ENCODE assay signal across 8 cellular contexts in the genomic region with DNA sequence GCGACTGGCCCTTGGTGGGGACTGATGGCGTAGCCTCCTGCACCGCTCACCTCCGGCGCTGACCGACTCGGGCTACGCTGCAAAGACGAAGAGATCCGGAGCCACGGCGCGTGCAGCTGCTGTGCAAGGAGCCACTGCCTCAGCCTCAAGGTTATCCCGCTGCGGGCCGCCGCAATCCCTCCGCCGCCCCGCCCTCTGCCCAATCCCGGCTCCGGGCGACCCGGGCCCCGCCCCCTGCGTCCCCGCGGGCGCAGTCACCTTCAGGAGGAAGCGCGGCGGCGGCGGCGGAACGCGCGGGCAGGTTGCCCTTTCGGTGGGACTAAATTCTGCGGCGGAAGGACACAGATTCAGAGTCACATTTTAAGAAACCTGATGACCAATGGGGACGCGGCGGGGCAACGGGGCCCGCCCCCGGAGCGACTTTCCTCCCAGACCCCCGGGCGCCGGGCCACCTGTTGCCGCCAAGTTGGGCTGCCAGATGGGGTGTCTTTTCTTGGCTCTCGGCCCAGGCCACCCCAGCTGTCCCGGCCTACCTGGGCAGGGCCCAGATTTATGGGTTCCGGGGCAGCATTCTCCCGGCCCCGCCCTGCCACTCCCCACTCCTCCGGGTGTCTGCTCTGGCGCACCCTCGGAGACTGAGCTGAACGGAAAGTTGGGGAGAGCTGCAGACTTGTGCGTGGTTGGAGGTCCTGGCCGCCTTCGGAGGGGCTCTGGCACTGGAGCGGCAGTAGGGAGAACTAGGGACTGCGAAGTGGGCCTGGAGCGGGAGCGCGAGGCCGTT. TPM values are rescaled to one million over a fixed set of nuclear protein-coding genes. Genes with fewer than 3 reads are reported as not detected.
DNase-seq lines count a peak whose midpoint lies in the region; ATAC-seq and TF ChIP-seq lines count a peak whose summit lies in the region.

A gene (minus strand): TSS at position 125 of the 781 bp plus-strand sequence. CDS start 12,093 bp downstream, outside the sequence.

- CTCF ChIA-PET in PC-3 (lab: Charles Lee): no interaction called here

- H3K36me3 ChIP-seq in PC-3 (ENCODE audit: low read depth, low read length) (peaks cover 9% of the 10 kb centered on the region; the same call in 1 of the 2 replicates), mucosa of descending colon (ENCODE audit: low read depth) (no peaks in the 10 kb centered on the region)

- ATAC-seq in GM21529 (IDR thresholded peaks at IDR 0.05; ENCODE audit: unreplicated experiment) (peak; percentile 35), PC-3 (peak; percentile 57), mucosa of descending colon (peak; percentile 87)

- H3F3A ChIP-seq in PC-3 (ENCODE audit: low read length, unreplicated experiment): peaks cover 12% of the 10 kb centered on the region

- H3K4me2 ChIP-seq in PC-3 (ENCODE audit: low read length): peak within 1 kb of the TSS; percentile 90

- H3K9me2 ChIP-seq in PC-3 (replicated peaks; ENCODE audit: low read length): no peaks in the 10 kb centered on the region

- POLR2A ChIA-PET in PC-3 (lab: Charles Lee; ENCODE audit: unreplicated experiment): no interaction called here

- intact Hi-C loops in PC-3 (cut with micrococcal nuclease) (no loop called here), mucosa of descending colon (cut with DNase I, micrococcal nuclease) (no loop called here)

- no peaks in the 10 kb centered on the region for H3K27me3 ChIP-seq in PC-3 (ENCODE audit: low read length)

- peak within 1 kb of the TSS; percentile 95 for H3K9ac ChIP-seq in PC-3 (ENCODE audit: low read length)

- no TSS peak for BruUV-seq in PC-3 (replicated peaks; lab: Mats Ljungman, UMichigan)

- DNase-seq in DMS 273 (lab: John Stamatoyannopoulos, UW; ENCODE audit: unreplicated experiment): peak; percentile 99
- peak; percentile 99 for DNase-seq in Jurkat, Clone E6-1 (ENCODE audit: low read depth, low spot score)
- peak; percentile 97 for DNase-seq in PC-3
- DNase-seq in activated T-cell treated with anti-CD3 and anti-CD28 coated beads for 48 hours (ENCODE audit: low read depth): peak; percentile 99
- peak; percentile 96 for DNase-seq in epithelial cell of prostate (ENCODE audit: low read depth, low spot score)
- peak; percentile 98 to 100 (median 98) for DNase-seq in mucosa of descending colon
- peak; percentile 71 to 76 for DNase-seq in stimulated activated CD8-positive, alpha-beta memory T cell treated with anti-CD3 and anti-CD28 coated beads, Interleukin-4, amount 100 ng/mL, for 1 hour (ENCODE audit: low read depth in 2 of 2, low spot score in 1 of 2)

- H4K20me1 ChIP-seq in PC-3 (ENCODE audit: low read length): peaks cover 23% of the 10 kb centered on the region; the same call in 1 of the 2 replicates

- peak within 1 kb of the TSS; percentile 93 for H3K4me3 ChIP-seq in Jurkat, Clone E6-1 (ENCODE audit: low read length)
- H3K4me3 ChIP-seq in PC-3 (ENCODE audit: low read length) (peak within 1 kb of the TSS; percentile 93), mucosa of descending colon (peak within 1 kb of the TSS; percentile 71)

- TF ChIP-seq CTCF in PC-3 (conservative IDR thresholded peaks at IDR 0.05; ENCODE audit: low read depth, low read length) (no peak), mucosa of descending colon (IDR thresholded peaks at IDR 0.05) (no peak)

- H2AFZ ChIP-seq in PC-3 (ENCODE audit: low read length): peak within 1 kb of the TSS; percentile 70

- H3K9me3 ChIP-seq in PC-3 (ENCODE audit: low read length): no peaks in the 10 kb centered on the region
- no peaks in the 10 kb centered on the region for H3K9me3 ChIP-seq in mucosa of descending colon

- H3K27ac ChIP-seq in PC-3 (ENCODE audit: low read length) (peak within 1 kb of the TSS; percentile 86), epithelial cell of prostate (peak within 1 kb of the TSS; percentile 96)

- H3K79me2 ChIP-seq in PC-3 (ENCODE audit: low read length): peaks cover 62% of the 10 kb centered on the region

- H3K4me1 ChIP-seq in PC-3 (ENCODE audit: insufficient read depth, low read length) (peaks cover 17% of the 10 kb centered on the region), mucosa of descending colon (ENCODE audit: low read depth) (peaks cover 30% of the 10 kb centered on the region)

RNA-seq across cellular contexts. Expression of the gene that starts here (rescaled TPM):
- polyA plus RNA-seq in Jurkat, Clone E6-1 (2012; ENCODE audit: insufficient read depth, insufficient read length): 1,111 TPM
- total RNA-seq in PC-3 (2014; rRNA removed) (1,963 and 2,296 TPM in 2 replicates), mucosa of descending colon (100 to 1,000 TPM; 328 to 450 (median 372) TPM)

Comparison
In these comparisons a context has a peak if more than half of its experiments do, and no peak if none do; other contexts are left out.
1. Peak in every context shown above with its lines: DNase-seq, ATAC-seq, H3K4me3 ChIP-seq and H3K27ac ChIP-seq.
2. ATAC-seq: peak in every context shown above with its lines; median percentile 87 in mucosa of descending colon; 57 in PC-3; 35 in GM21529.